ENCODE assay signal across 12 cellular contexts in the genomic region with DNA sequence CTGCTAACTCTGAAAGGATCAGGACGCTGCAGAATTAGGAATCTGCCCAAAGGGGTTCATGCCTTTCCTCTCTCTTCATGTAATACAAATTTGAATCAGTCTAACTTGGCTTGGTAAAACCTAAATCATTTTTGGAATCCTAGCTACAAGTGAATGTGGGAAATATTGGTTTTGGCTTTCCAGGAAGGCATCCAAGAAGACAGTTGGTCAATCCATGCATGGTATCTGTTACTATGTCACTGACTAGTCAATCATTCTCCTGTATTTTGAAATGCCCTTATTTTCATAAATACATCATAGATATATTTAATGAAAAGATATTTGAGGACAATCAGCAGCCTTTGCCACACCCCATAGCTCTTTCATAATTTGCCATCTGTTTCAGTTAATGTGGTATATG. TPM values are rescaled to one million over a fixed set of nuclear protein-coding genes. Genes with fewer than 3 reads are reported as not detected.
A peak's percentile ranks its signal among the peaks of the same experiment; 100 is the strongest.
DNase-seq lines count a peak whose midpoint lies in the region; TF ChIP-seq lines count a peak whose summit lies in the region.
"Had no signal": no experiment of that assay in that cellular context is flagged by ENCODE, and none has a peak within 500 bp of the region (broad histone marks: within the 10 kb centered on the region; RNA-seq: fewer than 3 reads in every experiment).

No MANE protein-coding gene starts in this region.

- no peaks in the 10 kb centered on the region for H3K36me3 ChIP-seq in ACC112 (ENCODE audit: insufficient read depth, low read length)
- H3K36me3 ChIP-seq: BLaER1 had no signal

- DNase-seq in AG10803 (ENCODE audit: low read depth) (peak; percentile 39), fibroblast of gingiva (ENCODE audit: low read depth) (peak; percentile 65), myocyte (ENCODE audit: low read depth) (peak; percentile 26), cardiac septum (ENCODE audit: low spot score) (no peak), DMS79 (lab: John Stamatoyannopoulos, UW) (no peak), medulla oblongata (ENCODE audit: extremely low spot score) (no peak)
- DNase-seq: CD4-positive, alpha-beta memory T cell; HCEC 1CT had no signal

- H3K4me3 ChIP-seq in ACC112 (ENCODE audit: low read depth, low read length) = no peak overlapping the region
- no peak overlapping the region for H3K4me3 ChIP-seq in AG10803 (ENCODE audit: low read length)
- H3K4me3 ChIP-seq: BLaER1, GM23338 had no signal

- H3K27me3 ChIP-seq in ACC112 (ENCODE audit: insufficient read depth, low read length) = no peaks in the 10 kb centered on the region
- H3K27me3 ChIP-seq: BLaER1 had no signal

- no peak for TF ChIP-seq CTCF in AG10803 (conservative IDR thresholded peaks at IDR 0.05; ENCODE audit: low read length)

- peak overlapping the region; percentile 10 for H2AFZ ChIP-seq in ACC112 (ENCODE audit: low read length, unreplicated experiment)

- intact Hi-C loops in cardiac septum (cut with DNase I) = loop anchor here (5.0 to 10.0 kb wide), 2 partner anchors 236 to 404 kb away; no protein-coding TSS in a partner anchor

- H3K4me1 ChIP-seq in ACC112 (ENCODE audit: control insufficient read depth, insufficient read depth, low read length, unreplicated experiment) = peaks cover 3% of the 10 kb centered on the region
- H3K4me1 ChIP-seq: BLaER1 had no signal

- H3K27ac ChIP-seq in ACC112 (ENCODE audit: low read depth, low read length) = no peak overlapping the region
- H3K27ac ChIP-seq: BLaER1, KMS-11 had no signal

- no peaks in the 10 kb centered on the region for H3K79me2 ChIP-seq in ACC112 (ENCODE audit: control insufficient read depth, insufficient read depth, low read length, unreplicated experiment)

RNA-seq across cellular contexts. Expression of gene PLS1, which starts 7.5 kb away (rescaled TPM):
- total RNA-seq in myocyte (0.53 and 1.1 TPM in 2 replicates), cardiac septum (0.81 TPM)
- polyA plus RNA-seq in myocyte (2012) = 0.32 TPM

RNA-seq across cellular contexts. Expression of gene ATR, which starts 10.2 kb away (rescaled TPM):
- 13.9 and 16.8 TPM in 2 replicates for total RNA-seq in myocyte
- polyA plus RNA-seq in myocyte (2012) = 4.6 TPM
- total RNA-seq in cardiac septum = 12.1 TPM

Comparison
In these comparisons a context has a peak if more than half of its experiments do, and no peak if none do; other contexts are left out.
1. DNase-seq: peak in AG10803 (single experiment), fibroblast of gingiva (single experiment) and myocyte (single experiment); none in cardiac septum (single experiment), DMS79 (single experiment) and medulla oblongata (single experiment).